In genomic region chr22:47625531-47626427, GRCh38 we compare ENCODE assay signal across 18 cellular contexts.
DNase-seq lines count a peak whose midpoint lies in the region; TF ChIP-seq lines count a peak whose summit lies in the region.
"Had no signal": no experiment of that assay in that cellular context is flagged by ENCODE, and none has a peak within 500 bp of the region (broad histone marks: within the 10 kb centered on the region; RNA-seq: fewer than 3 reads in every experiment).

No MANE protein-coding gene starts in this region.

- TF ChIP-seq POLR2A in esophagus muscularis mucosa (IDR thresholded peaks at IDR 0.05; ENCODE audit: low read depth) = no peak

- no TSS peak for BruUV-seq in Calu3 (replicated peaks; lab: Mats Ljungman, UMichigan)

- peaks cover 0 to 48% (median 0%) of the 10 kb centered on the region in 4 donors for H3K27me3 ChIP-seq in esophagus muscularis mucosa

- no peaks in the 10 kb centered on the region for H3K4me1 Mint-ChIP-seq in Calu3 (ENCODE audit: low read depth, unreplicated experiment)
- H3K4me1 Mint-ChIP-seq: CD8-positive, alpha-beta memory T cell had no signal

- 76% methylated on average over 26 of the region's 30 CpGs for WGBS in esophagus muscularis mucosa

- H3K27me3 Mint-ChIP-seq in Calu3 (ENCODE audit: unreplicated experiment) = no peaks in the 10 kb centered on the region

- H3K36me3 Mint-ChIP-seq in Calu3 (ENCODE audit: insufficient read depth, unreplicated experiment) = no peaks in the 10 kb centered on the region
- H3K36me3 Mint-ChIP-seq: CD8-positive, alpha-beta memory T cell had no signal

- H3K4me3 Mint-ChIP-seq in Calu3 (ENCODE audit: low read depth, unreplicated experiment) = no peak overlapping the region
- H3K4me3 Mint-ChIP-seq: CD8-positive, alpha-beta memory T cell; HFFc6 had no signal

- TF ChIP-seq CTCF in esophagus muscularis mucosa (IDR thresholded peaks at IDR 0.05) (no peak), Calu3 (IDR thresholded peaks at IDR 0.05; ENCODE audit: unreplicated experiment) (no peak)

- H3K4me1 ChIP-seq in esophagus muscularis mucosa = peaks cover 0 to 9% (median 8%) of the 10 kb centered on the region in 4 donors
- H3K4me1 ChIP-seq: SJCRH30 had no signal

- intact Hi-C loops in esophagus muscularis mucosa (cut with DNase I) = no loop called here
- intact Hi-C loops in Calu3 (cut with micrococcal nuclease; ENCODE audit: unreplicated experiment) = no loop called here

- H3K36me3 ChIP-seq in esophagus muscularis mucosa = no peaks in the 10 kb centered on the region
- H3K36me3 ChIP-seq: SJCRH30 had no signal

- no peak for TF ChIP-seq EP300 in esophagus muscularis mucosa (IDR thresholded peaks at IDR 0.05)

- DNase-seq in ecto neural progenitor cell (ENCODE audit: low spot score) (peak; percentile 31), esophagus muscularis mucosa (ENCODE audit: extremely low spot score) (peak; percentile 77), mesenteric fat pad (ENCODE audit: low spot score) (peak; percentile 78), ureter (ENCODE audit: low spot score) (peak; percentile 37), Calu3 (no peak), NCI-H2227 (lab: John Stamatoyannopoulos, UW; ENCODE audit: unreplicated experiment) (no peak)
- DNase-seq in activated CD4-positive, alpha-beta T cell treated with anti-CD3 and anti-CD28 coated beads for 4 hours = no peak
- DNase-seq: ACHN; C1 segment of cervical spinal cord; CD8-positive, alpha-beta memory T cell; HFFc6; KG1; NCI-H1694 treated with DMSO at 0.1 percent for 48 hours; NCI-H2107; NCI-H226; NCI-H524; PC-3; SJCRH30 had no signal

- peaks cover 9% of the 10 kb centered on the region for H3K9me3 Mint-ChIP-seq in Calu3 (ENCODE audit: low read depth, unreplicated experiment)
- H3K9me3 Mint-ChIP-seq: CD8-positive, alpha-beta memory T cell had no signal

- no peaks in the 10 kb centered on the region for H3K9me3 ChIP-seq in esophagus muscularis mucosa
- H3K9me3 ChIP-seq: SJCRH30 had no signal

- no peak overlapping the region for H3K4me3 ChIP-seq in esophagus muscularis mucosa
- H3K4me3 ChIP-seq: SJCRH30 had no signal

- CTCF ChIA-PET in Calu3 (lab: Charles Lee) = no interaction called here

- H3K27ac Mint-ChIP-seq in Calu3 (ENCODE audit: unreplicated experiment) = no peak overlapping the region
- H3K27ac Mint-ChIP-seq: CD8-positive, alpha-beta memory T cell; HFFc6 had no signal

- H3K27ac ChIP-seq in esophagus muscularis mucosa (replicated peaks in 1 of 4) = no peak overlapping the region
- H3K27ac ChIP-seq: SJCRH30 had no signal

Comparison
In these comparisons a context has a peak if more than half of its experiments do, and no peak if none do; other contexts are left out.
1. DNase-seq: peak in ecto neural progenitor cell (single experiment), esophagus muscularis mucosa (single experiment), mesenteric fat pad (single experiment) and ureter (single experiment); none in Calu3 (single experiment), NCI-H2227 (single experiment) and activated CD4-positive, alpha-beta T cell treated with anti-CD3 and anti-CD28 coated beads for 4 hours (0 of 2).